Comparison of ENCODE assay signal across 9 cellular contexts in the genomic region with DNA sequence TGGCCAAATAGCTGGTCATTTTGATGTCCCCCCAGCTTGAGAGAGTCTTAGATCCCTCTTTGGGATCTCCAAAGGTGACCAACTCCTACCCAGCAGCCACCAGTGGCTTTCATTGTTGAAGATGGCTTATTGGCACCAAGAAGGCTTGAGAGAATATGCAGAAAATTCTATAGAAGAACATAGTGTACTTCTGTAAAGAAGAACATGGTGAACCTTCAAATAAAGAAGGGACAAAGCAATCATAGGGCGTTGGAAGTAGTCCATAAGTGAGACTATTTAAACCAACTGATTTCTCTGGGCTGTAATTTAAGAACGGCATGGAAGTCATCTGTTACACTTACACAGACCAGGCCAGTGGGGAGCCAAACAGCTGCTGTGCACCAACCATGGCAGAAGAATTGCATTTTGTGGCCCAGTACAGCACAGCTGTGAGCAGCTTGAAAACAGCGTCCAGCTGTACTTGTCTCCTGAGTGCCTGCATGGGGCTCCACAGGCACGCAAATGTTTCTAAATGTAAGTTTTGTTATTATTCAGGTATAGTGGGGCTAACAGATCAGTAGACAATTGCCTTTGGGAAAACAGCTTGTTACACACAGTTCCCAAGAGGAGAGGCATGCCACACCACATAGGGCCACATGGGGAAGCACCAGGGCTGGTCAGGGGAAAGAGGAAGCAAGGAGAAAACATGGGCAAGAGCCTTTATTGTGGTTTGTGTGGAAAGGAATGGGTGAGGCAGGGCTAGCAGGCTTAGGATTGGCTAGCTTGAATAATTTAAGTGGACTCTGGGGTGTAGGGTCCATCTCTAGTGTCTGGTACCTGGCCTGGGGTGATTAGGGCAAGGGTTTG.
A peak's percentile ranks its signal among the peaks of the same experiment; 100 is the strongest.
DNase-seq lines count a peak whose midpoint lies in the region; ATAC-seq, FAIRE-seq and TF ChIP-seq lines count a peak whose summit lies in the region.
"Had no signal": no experiment of that assay in that cellular context is flagged by ENCODE, and none has a peak within 500 bp of the region (broad histone marks: within the 10 kb centered on the region; RNA-seq: fewer than 3 reads in every experiment).

No MANE protein-coding gene starts in this region.

- intact Hi-C loops in CD14-positive monocyte (cut with micrococcal nuclease), result no loop called here

- TF ChIP-seq CTCF in CD14-positive monocyte (IDR thresholded peaks at IDR 0.05) (peak; percentile 15), bronchial epithelial cell (IDR thresholded peaks at IDR 0.05; ENCODE audit: insufficient read depth, low read length, severe bottlenecking) (peak; percentile 10)

- H3K27me3 ChIP-seq in bronchial epithelial cell (ENCODE audit: control insufficient read depth, insufficient read depth, low read length) (no peaks in the 10 kb centered on the region), H7 (ENCODE audit: control insufficient read depth, insufficient read depth, low read length) (peaks cover 10% of the 10 kb centered on the region; the same call in 1 of the 2 replicates)

- peak; percentile 88 for ATAC-seq in GM19463 (IDR thresholded peaks at IDR 0.05; ENCODE audit: unreplicated experiment)
- peak; percentile 77 for ATAC-seq in HG03159 (IDR thresholded peaks at IDR 0.05; ENCODE audit: unreplicated experiment)
- ATAC-seq in activated naive CD4-positive, alpha-beta T cell treated with anti-CD3 and anti-CD28 coated beads, Interleukin-2, amount 50 U/mL, for 72 hours, result no peak
- ATAC-seq: CD8-positive, alpha-beta T cell had no signal

- peaks cover 6% of the 10 kb centered on the region for H3K4me1 Mint-ChIP-seq in CD14-positive monocyte

- FAIRE-seq in bronchial epithelial cell (lab: Jason Lieb, UNC), result no peak

- H3K4me3 Mint-ChIP-seq in CD14-positive monocyte, result no peak overlapping the region
- H3K4me3 Mint-ChIP-seq: CD8-positive, alpha-beta T cell had no signal

- H3K4me3 ChIP-seq in bronchial epithelial cell (ENCODE audit: low read depth, low read length) (no peak overlapping the region), H7 (ENCODE audit: insufficient read depth, low read depth, low read length) (no peak overlapping the region)

- H3K9me3 Mint-ChIP-seq in CD14-positive monocyte, result peaks cover 0 to 3% (median 0%) of the 10 kb centered on the region in 7 donors
- no peaks in the 10 kb centered on the region for H3K9me3 Mint-ChIP-seq in activated naive CD4-positive, alpha-beta T cell treated with anti-CD3 and anti-CD28 coated beads, Interleukin-2, amount 50 U/mL, for 72 hours
- H3K9me3 Mint-ChIP-seq: CD8-positive, alpha-beta T cell had no signal

- DNase-seq in CD14-positive monocyte (ENCODE audit: low spot score) (no peak), bronchial epithelial cell (ENCODE audit: low read depth) (no peak), NCI-H2107 treated with DMSO at 0.1 percent for 48 hours (lab: John Stamatoyannopoulos, UW; ENCODE audit: unreplicated experiment) (no peak), H7 (no peak), NCI-H1092 (lab: John Stamatoyannopoulos, UW) (no peak)
- no peak for DNase-seq in activated naive CD4-positive, alpha-beta T cell treated with anti-CD3 and anti-CD28 coated beads, Interleukin-2, amount 50 U/mL, for 72 hours (ENCODE audit: low spot score in 2 of 2)
- DNase-seq: CD8-positive, alpha-beta T cell had no signal

- no peaks in the 10 kb centered on the region for H3K27me3 Mint-ChIP-seq in CD14-positive monocyte (ENCODE audit: low read depth in 3 of 3)

- H3K27ac Mint-ChIP-seq in CD14-positive monocyte, result peak overlapping the region in 1 of 7 donors; percentile 74
- no peak overlapping the region for H3K27ac Mint-ChIP-seq in activated naive CD4-positive, alpha-beta T cell treated with anti-CD3 and anti-CD28 coated beads, Interleukin-2, amount 50 U/mL, for 72 hours
- H3K27ac Mint-ChIP-seq: CD8-positive, alpha-beta T cell had no signal

- H3K36me3 ChIP-seq in bronchial epithelial cell (ENCODE audit: control insufficient read depth, insufficient read depth, low read length) (no peaks in the 10 kb centered on the region), H7 (replicated peaks; ENCODE audit: control insufficient read depth, insufficient read depth, low read length) (no peaks in the 10 kb centered on the region)

- H3K36me3 Mint-ChIP-seq in CD14-positive monocyte, result no peaks in the 10 kb centered on the region
- H3K36me3 Mint-ChIP-seq in activated naive CD4-positive, alpha-beta T cell treated with anti-CD3 and anti-CD28 coated beads, Interleukin-2, amount 50 U/mL, for 72 hours, result no peaks in the 10 kb centered on the region
- H3K36me3 Mint-ChIP-seq: CD8-positive, alpha-beta T cell had no signal

Comparison
In these comparisons a context has a peak if more than half of its experiments do, and no peak if none do; other contexts are left out.
1. ATAC-seq: peak in GM19463 (single experiment) and HG03159 (single experiment); none in activated naive CD4-positive, alpha-beta T cell treated with anti-CD3 and anti-CD28 coated beads, Interleukin-2, amount 50 U/mL, for 72 hours (0 of 2).